ENCODE assay signal across 10 cellular contexts in genomic region chr2:201357216-201357615, GRCh38. TPM values are rescaled to one million over a fixed set of nuclear protein-coding genes. Genes with fewer than 3 reads are reported as not detected.
DNase-seq lines count a peak whose midpoint lies in the region; ATAC-seq, FAIRE-seq and TF ChIP-seq lines count a peak whose summit lies in the region.
"Had no signal": no experiment of that assay in that cellular context is flagged by ENCODE, and none has a peak within 500 bp of the region (broad histone marks: within the 10 kb centered on the region; RNA-seq: fewer than 3 reads in every experiment).

FLACC1 (minus strand) TSS chr2:201357345; CDS start chr2:201351404, 5,941 bp downstream.

- H3K27ac ChIP-seq in dorsolateral prefrontal cortex = peak within 1 kb of the TSS in 2 of 59 donors; percentile 2 to 41

- TF ChIP-seq CTCF in AG09319 (IDR thresholded peaks at IDR 0.05; ENCODE audit: low read depth, low read length) = no peak
- TF ChIP-seq CTCF in dorsolateral prefrontal cortex (IDR thresholded peaks at IDR 0.05 in 54 of 56, conservative IDR thresholded peaks at IDR 0.05 in 2 of 56; ENCODE audit: low read depth in 1 of 56, partially characterized antibody in 56 of 56) = no peak

- H3K4me3 ChIP-seq in dorsolateral prefrontal cortex = peak within 1 kb of the TSS in 6 of 59 donors; percentile 2 to 23 (median 12)
- H3K4me3 ChIP-seq: skin epidermis had no signal

- DNase-seq in AG09319 (ENCODE audit: extremely low read depth, low read depth) (peak; percentile 38), LHCN-M2 (ENCODE audit: low read depth) (peak; percentile 73), dorsolateral prefrontal cortex (no peak), medulla oblongata (ENCODE audit: extremely low spot score) (peak; percentile 59), GM19239 (ENCODE audit: insufficient read length, low spot score) (no peak), NCI-H1092 (lab: John Stamatoyannopoulos, UW) (no peak)
- DNase-seq: activated naive CD4-positive, alpha-beta T cell treated with Interleukin-2 at 50 U/mL for 16 hours had no signal

- H3K27me3 ChIP-seq in dorsolateral prefrontal cortex = no peaks in the 10 kb centered on the region

- ATAC-seq in GM19455 (IDR thresholded peaks at IDR 0.05; ENCODE audit: unreplicated experiment) (no peak), HG03159 (IDR thresholded peaks at IDR 0.05; ENCODE audit: unreplicated experiment) (no peak)

- FAIRE-seq in GM19239 (lab: Jason Lieb, UNC) = no peak

- intact Hi-C loops in dorsolateral prefrontal cortex (cut with DNase I) = no loop called here

RNA-seq across cellular contexts. Expression of gene FLACC1, which starts in this region (rescaled TPM):
- total RNA-seq in LHCN-M2 (2014; rRNA removed) (1.3 and 3.7 TPM in 2 replicates), dorsolateral prefrontal cortex (10 to 100 TPM in 75 of 120 experiments, 1 to 10 TPM in 45; 2.9 to 22.0 (median 10.8) TPM)
- polyA plus RNA-seq in LHCN-M2 (2012) = 0.11 TPM

Comparison
In these comparisons a context has a peak if more than half of its experiments do, and no peak if none do; other contexts are left out.
1. DNase-seq: peak in AG09319 (single experiment), LHCN-M2 (single experiment) and medulla oblongata (single experiment); none in dorsolateral prefrontal cortex (0 of 10), GM19239 (single experiment) and NCI-H1092 (single experiment).